ENCODE assay signal across 1 cellular context in the genomic region with DNA sequence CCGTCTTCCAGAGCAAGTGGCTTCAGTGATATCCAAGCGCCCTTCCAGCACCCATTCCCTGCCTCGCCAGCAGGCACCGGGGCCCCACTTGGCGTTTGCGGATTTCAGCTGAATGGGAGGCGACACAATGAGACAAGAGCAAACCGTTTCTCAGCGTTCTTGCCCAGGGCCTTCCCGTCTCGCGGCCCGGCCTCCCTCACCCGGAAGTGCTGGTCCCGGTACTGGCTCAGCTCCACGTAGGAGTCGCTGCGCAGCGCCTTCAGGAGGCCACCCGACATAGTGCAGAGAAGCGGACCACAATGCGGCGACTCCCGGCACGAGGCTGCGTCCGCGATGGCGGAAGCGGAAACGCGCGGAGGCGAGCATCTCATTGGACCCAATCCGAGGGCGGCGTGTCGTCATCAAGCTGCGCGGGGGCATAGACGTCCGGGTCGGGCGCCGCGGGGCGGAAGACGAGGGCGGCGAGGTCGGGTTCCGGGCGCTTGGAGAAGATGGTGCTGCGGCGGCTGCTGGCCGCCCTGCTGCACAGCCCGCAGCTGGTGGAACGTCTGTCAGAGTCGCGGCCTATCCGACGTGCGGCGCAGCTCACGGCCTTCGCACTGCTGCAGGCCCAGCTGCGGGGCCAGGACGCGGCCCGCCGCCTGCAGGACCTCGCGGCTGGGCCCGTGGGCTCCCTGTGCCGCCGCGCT.
TF ChIP-seq lines count a peak whose summit lies in the region.

A gene (minus strand): TSS at position 303 of the 689 bp plus-strand sequence. CDS start 25 bp downstream, at position 278.

TF ChIP-seq in K562, 482 proteins besides CTCF, POLR2A, EP300 and RAD21 (continued from another document and continues in another):
- TF ChIP-seq, protein P1, sequence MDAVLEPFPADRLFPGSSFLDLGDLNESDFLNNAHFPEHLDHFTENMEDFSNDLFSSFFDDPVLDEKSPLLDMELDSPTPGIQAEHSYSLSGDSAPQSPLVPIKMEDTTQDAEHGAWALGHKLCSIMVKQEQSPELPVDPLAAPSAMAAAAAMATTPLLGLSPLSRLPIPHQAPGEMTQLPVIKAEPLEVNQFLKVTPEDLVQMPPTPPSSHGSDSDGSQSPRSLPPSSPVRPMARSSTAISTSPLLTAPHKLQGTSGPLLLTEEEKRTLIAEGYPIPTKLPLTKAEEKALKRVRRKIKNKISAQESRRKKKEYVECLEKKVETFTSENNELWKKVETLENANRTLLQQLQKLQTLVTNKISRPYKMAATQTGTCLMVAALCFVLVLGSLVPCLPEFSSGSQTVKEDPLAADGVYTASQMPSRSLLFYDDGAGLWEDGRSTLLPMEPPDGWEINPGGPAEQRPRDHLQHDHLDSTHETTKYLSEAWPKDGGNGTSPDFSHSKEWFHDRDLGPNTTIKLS (IDR thresholded peaks at IDR 0.05; ENCODE audit: borderline replicate concordance, low read depth), result peak; percentile 98
- no peak for TF ChIP-seq BACH1 (tag; IDR thresholded peaks at IDR 0.05)
- no peak for TF ChIP-seq KDM1A (IDR thresholded peaks at IDR 0.05)
- no peak for TF ChIP-seq ZKSCAN3 (CRISPR knock-in tag; IDR thresholded peaks at IDR 0.05)
- TF ChIP-seq HSF4 (CRISPR knock-in tag; IDR thresholded peaks at IDR 0.05; ENCODE audit: borderline replicate concordance), result 0 out of 2 replicates have a peak, but pooled peaks have one; percentile 33
- peak; percentile 70 for TF ChIP-seq HDAC2 (IDR thresholded peaks at IDR 0.05)
- TF ChIP-seq CHD2 (IDR thresholded peaks at IDR 0.05; ENCODE audit: low read depth, low read length), result 0 out of 2 replicates have a peak, but pooled peaks have one; percentile 47
- peak in 1 of 2 experiments; percentile 94; a peak in 2 of 4 replicates for TF ChIP-seq HDAC1 (IDR thresholded peaks at IDR 0.05)
- TF ChIP-seq CCNT2 (IDR thresholded peaks at IDR 0.05; ENCODE audit: borderline replicate concordance, extremely low read depth, insufficient read length, low read depth, low read length), result peak; percentile 54
- peak; percentile 26 for TF ChIP-seq CHD1 (IDR thresholded peaks at IDR 0.05; ENCODE audit: low read length)
- TF ChIP-seq ZNF830 (CRISPR knock-in tag; IDR thresholded peaks at IDR 0.05), result 0 out of 2 replicates have a peak, but pooled peaks have one; percentile 73
- TF ChIP-seq, protein P2, sequence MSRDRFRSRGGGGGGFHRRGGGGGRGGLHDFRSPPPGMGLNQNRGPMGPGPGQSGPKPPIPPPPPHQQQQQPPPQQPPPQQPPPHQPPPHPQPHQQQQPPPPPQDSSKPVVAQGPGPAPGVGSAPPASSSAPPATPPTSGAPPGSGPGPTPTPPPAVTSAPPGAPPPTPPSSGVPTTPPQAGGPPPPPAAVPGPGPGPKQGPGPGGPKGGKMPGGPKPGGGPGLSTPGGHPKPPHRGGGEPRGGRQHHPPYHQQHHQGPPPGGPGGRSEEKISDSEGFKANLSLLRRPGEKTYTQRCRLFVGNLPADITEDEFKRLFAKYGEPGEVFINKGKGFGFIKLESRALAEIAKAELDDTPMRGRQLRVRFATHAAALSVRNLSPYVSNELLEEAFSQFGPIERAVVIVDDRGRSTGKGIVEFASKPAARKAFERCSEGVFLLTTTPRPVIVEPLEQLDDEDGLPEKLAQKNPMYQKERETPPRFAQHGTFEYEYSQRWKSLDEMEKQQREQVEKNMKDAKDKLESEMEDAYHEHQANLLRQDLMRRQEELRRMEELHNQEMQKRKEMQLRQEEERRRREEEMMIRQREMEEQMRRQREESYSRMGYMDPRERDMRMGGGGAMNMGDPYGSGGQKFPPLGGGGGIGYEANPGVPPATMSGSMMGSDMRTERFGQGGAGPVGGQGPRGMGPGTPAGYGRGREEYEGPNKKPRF (IDR thresholded peaks at IDR 0.05; ENCODE audit: low read depth, low read length), result no peak
- peak; percentile 54 for TF ChIP-seq GATAD2B (IDR thresholded peaks at IDR 0.05; ENCODE audit: borderline replicate concordance)
- no peak for TF ChIP-seq ZC3H11A (IDR thresholded peaks at IDR 0.05; ENCODE audit: low read depth, low read length)
- no peak for TF ChIP-seq ZNF76 (CRISPR knock-in tag; IDR thresholded peaks at IDR 0.05; ENCODE audit: borderline replicate concordance)
- TF ChIP-seq ZFP30 (CRISPR knock-in tag; IDR thresholded peaks at IDR 0.05; ENCODE audit: borderline replicate concordance), result no peak
- TF ChIP-seq, protein P3, sequence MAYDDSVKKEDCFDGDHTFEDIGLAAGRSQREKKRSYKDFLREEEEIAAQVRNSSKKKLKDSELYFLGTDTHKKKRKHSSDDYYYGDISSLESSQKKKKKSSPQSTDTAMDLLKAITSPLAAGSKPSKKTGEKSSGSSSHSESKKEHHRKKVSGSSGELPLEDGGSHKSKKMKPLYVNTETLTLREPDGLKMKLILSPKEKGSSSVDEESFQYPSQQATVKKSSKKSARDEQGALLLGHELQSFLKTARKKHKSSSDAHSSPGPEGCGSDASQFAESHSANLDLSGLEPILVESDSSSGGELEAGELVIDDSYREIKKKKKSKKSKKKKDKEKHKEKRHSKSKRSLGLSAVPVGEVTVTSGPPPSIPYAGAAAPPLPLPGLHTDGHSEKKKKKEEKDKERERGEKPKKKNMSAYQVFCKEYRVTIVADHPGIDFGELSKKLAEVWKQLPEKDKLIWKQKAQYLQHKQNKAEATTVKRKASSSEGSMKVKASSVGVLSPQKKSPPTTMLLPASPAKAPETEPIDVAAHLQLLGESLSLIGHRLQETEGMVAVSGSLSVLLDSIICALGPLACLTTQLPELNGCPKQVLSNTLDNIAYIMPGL (CRISPR knock-in tag; IDR thresholded peaks at IDR 0.05), result peak; percentile 99
- peak in 1 of 2 experiments; percentile 67; a peak in 1 of 4 replicates for TF ChIP-seq KDM4B (IDR thresholded peaks at IDR 0.05; ENCODE audit: borderline replicate concordance in 2 of 2, low read depth in 1 of 2)
- TF ChIP-seq, protein P4, sequence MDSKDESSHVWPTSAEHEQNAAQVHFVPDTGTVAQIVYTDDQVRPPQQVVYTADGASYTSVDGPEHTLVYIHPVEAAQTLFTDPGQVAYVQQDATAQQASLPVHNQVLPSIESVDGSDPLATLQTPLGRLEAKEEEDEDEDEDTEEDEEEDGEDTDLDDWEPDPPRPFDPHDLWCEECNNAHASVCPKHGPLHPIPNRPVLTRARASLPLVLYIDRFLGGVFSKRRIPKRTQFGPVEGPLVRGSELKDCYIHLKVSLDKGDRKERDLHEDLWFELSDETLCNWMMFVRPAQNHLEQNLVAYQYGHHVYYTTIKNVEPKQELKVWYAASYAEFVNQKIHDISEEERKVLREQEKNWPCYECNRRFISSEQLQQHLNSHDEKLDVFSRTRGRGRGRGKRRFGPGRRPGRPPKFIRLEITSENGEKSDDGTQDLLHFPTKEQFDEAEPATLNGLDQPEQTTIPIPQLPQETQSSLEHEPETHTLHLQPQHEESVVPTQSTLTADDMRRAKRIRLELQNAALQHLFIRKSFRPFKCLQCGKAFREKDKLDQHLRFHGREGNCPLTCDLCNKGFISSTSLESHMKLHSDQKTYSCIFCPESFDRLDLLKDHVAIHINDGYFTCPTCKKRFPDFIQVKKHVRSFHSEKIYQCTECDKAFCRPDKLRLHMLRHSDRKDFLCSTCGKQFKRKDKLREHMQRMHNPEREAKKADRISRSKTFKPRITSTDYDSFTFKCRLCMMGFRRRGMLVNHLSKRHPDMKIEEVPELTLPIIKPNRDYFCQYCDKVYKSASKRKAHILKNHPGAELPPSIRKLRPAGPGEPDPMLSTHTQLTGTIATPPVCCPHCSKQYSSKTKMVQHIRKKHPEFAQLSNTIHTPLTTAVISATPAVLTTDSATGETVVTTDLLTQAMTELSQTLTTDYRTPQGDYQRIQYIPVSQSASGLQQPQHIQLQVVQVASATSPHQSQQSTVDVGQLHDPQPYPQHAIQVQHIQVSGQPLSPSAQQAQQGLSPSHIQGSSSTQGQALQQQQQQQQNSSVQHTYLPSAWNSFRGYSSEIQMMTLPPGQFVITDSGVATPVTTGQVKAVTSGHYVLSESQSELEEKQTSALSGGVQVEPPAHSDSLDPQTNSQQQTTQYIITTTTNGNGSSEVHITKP (IDR thresholded peaks at IDR 0.05; ENCODE audit: partially characterized antibody), result peak; percentile 20
- TF ChIP-seq NFIX (CRISPR knock-in tag; IDR thresholded peaks at IDR 0.05; ENCODE audit: low read depth), result no peak
- no peak for TF ChIP-seq BCL6 (CRISPR knock-in tag; IDR thresholded peaks at IDR 0.05)
- TF ChIP-seq HEY1 (CRISPR knock-in tag; IDR thresholded peaks at IDR 0.05; ENCODE audit: borderline replicate concordance), result no peak
- TF ChIP-seq SMAD3 (CRISPR knock-in tag; conservative IDR thresholded peaks at IDR 0.05), result no peak
- TF ChIP-seq HDAC3 (IDR thresholded peaks at IDR 0.05; ENCODE audit: borderline replicate concordance, partially characterized antibody), result no peak
- TF ChIP-seq, protein P5, sequence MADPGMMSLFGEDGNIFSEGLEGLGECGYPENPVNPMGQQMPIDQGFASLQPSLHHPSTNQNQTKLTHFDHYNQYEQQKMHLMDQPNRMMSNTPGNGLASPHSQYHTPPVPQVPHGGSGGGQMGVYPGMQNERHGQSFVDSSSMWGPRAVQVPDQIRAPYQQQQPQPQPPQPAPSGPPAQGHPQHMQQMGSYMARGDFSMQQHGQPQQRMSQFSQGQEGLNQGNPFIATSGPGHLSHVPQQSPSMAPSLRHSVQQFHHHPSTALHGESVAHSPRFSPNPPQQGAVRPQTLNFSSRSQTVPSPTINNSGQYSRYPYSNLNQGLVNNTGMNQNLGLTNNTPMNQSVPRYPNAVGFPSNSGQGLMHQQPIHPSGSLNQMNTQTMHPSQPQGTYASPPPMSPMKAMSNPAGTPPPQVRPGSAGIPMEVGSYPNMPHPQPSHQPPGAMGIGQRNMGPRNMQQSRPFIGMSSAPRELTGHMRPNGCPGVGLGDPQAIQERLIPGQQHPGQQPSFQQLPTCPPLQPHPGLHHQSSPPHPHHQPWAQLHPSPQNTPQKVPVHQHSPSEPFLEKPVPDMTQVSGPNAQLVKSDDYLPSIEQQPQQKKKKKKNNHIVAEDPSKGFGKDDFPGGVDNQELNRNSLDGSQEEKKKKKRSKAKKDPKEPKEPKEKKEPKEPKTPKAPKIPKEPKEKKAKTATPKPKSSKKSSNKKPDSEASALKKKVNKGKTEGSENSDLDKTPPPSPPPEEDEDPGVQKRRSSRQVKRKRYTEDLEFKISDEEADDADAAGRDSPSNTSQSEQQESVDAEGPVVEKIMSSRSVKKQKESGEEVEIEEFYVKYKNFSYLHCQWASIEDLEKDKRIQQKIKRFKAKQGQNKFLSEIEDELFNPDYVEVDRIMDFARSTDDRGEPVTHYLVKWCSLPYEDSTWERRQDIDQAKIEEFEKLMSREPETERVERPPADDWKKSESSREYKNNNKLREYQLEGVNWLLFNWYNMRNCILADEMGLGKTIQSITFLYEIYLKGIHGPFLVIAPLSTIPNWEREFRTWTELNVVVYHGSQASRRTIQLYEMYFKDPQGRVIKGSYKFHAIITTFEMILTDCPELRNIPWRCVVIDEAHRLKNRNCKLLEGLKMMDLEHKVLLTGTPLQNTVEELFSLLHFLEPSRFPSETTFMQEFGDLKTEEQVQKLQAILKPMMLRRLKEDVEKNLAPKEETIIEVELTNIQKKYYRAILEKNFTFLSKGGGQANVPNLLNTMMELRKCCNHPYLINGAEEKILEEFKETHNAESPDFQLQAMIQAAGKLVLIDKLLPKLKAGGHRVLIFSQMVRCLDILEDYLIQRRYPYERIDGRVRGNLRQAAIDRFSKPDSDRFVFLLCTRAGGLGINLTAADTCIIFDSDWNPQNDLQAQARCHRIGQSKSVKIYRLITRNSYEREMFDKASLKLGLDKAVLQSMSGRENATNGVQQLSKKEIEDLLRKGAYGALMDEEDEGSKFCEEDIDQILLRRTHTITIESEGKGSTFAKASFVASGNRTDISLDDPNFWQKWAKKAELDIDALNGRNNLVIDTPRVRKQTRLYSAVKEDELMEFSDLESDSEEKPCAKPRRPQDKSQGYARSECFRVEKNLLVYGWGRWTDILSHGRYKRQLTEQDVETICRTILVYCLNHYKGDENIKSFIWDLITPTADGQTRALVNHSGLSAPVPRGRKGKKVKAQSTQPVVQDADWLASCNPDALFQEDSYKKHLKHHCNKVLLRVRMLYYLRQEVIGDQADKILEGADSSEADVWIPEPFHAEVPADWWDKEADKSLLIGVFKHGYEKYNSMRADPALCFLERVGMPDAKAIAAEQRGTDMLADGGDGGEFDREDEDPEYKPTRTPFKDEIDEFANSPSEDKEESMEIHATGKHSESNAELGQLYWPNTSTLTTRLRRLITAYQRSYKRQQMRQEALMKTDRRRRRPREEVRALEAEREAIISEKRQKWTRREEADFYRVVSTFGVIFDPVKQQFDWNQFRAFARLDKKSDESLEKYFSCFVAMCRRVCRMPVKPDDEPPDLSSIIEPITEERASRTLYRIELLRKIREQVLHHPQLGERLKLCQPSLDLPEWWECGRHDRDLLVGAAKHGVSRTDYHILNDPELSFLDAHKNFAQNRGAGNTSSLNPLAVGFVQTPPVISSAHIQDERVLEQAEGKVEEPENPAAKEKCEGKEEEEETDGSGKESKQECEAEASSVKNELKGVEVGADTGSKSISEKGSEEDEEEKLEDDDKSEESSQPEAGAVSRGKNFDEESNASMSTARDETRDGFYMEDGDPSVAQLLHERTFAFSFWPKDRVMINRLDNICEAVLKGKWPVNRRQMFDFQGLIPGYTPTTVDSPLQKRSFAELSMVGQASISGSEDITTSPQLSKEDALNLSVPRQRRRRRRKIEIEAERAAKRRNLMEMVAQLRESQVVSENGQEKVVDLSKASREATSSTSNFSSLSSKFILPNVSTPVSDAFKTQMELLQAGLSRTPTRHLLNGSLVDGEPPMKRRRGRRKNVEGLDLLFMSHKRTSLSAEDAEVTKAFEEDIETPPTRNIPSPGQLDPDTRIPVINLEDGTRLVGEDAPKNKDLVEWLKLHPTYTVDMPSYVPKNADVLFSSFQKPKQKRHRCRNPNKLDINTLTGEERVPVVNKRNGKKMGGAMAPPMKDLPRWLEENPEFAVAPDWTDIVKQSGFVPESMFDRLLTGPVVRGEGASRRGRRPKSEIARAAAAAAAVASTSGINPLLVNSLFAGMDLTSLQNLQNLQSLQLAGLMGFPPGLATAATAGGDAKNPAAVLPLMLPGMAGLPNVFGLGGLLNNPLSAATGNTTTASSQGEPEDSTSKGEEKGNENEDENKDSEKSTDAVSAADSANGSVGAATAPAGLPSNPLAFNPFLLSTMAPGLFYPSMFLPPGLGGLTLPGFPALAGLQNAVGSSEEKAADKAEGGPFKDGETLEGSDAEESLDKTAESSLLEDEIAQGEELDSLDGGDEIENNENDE (IDR thresholded peaks at IDR 0.05; ENCODE audit: low read depth, low read length), result peak; percentile 35
- TF ChIP-seq, protein P6, sequence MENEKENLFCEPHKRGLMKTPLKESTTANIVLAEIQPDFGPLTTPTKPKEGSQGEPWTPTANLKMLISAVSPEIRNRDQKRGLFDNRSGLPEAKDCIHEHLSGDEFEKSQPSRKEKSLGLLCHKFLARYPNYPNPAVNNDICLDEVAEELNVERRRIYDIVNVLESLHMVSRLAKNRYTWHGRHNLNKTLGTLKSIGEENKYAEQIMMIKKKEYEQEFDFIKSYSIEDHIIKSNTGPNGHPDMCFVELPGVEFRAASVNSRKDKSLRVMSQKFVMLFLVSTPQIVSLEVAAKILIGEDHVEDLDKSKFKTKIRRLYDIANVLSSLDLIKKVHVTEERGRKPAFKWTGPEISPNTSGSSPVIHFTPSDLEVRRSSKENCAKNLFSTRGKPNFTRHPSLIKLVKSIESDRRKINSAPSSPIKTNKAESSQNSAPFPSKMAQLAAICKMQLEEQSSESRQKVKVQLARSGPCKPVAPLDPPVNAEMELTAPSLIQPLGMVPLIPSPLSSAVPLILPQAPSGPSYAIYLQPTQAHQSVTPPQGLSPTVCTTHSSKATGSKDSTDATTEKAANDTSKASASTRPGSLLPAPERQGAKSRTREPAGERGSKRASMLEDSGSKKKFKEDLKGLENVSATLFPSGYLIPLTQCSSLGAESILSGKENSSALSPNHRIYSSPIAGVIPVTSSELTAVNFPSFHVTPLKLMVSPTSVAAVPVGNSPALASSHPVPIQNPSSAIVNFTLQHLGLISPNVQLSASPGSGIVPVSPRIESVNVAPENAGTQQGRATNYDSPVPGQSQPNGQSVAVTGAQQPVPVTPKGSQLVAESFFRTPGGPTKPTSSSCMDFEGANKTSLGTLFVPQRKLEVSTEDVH (IDR thresholded peaks at IDR 0.05; ENCODE audit: low read depth, partially characterized antibody), result peak; percentile 97
